27 cellular contexts compared by ENCODE assay signal in the genomic region with DNA sequence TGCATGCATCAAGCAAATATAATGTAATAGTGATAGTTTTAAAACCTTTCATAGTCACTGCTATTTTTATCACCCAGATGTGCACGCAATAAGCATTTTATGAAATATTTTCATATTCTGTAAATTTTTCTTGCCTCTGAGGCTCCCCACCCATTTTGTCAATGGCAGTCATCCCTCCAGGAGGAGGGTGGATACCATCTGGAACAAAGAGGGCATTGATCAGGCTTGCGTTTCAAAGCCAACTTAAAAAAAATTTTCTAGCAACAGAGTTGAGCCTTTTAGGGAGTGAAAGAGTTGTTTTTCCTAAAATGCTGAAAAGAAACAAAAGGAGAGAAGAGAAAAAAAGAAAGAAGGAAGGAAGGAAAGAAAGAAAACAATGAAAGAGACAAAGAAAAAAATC.
DNase-seq lines count a peak whose midpoint lies in the region; ATAC-seq, FAIRE-seq and TF ChIP-seq lines count a peak whose summit lies in the region.
"Had no signal": no experiment of that assay in that cellular context is flagged by ENCODE, and none has a peak within 500 bp of the region (broad histone marks: within the 10 kb centered on the region; RNA-seq: fewer than 3 reads in every experiment).

No MANE protein-coding gene starts in this region.

- H2AFZ ChIP-seq in keratinocyte (ENCODE audit: control insufficient read depth, low read length): peak overlapping the region; percentile 66

- no peak overlapping the region for H3K4me3 ChIP-seq in keratinocyte (ENCODE audit: control insufficient read depth in 2 of 3, extremely low read depth in 1 of 3, insufficient read depth in 2 of 3, low read depth in 1 of 3, low read length in 3 of 3)
- H3K4me3 ChIP-seq: A549, K562, SJCRH30 had no signal

- no peak overlapping the region for H3K27ac ChIP-seq in keratinocyte (ENCODE audit: control insufficient read depth, insufficient read depth, low read length)
- H3K27ac ChIP-seq: A549, SJCRH30 had no signal

- TF ChIP-seq CTCF in keratinocyte (optimal IDR thresholded peaks at IDR 0.05 in 1 of 3, IDR thresholded peaks at IDR 0.05 in 1 of 3, conservative IDR thresholded peaks at IDR 0.05 in 1 of 3; ENCODE audit: extremely low read depth in 1 of 3, insufficient read depth in 2 of 3, low read length in 3 of 3): no peak
- no peak for TF ChIP-seq CTCF in GM10266 (IDR thresholded peaks at IDR 0.05; ENCODE audit: control insufficient read depth, insufficient read depth, low read depth, missing control alignments)

- peaks cover 7% of the 10 kb centered on the region for H3K4me1 ChIP-seq in keratinocyte (ENCODE audit: control insufficient read depth, extremely low read depth, insufficient read depth, low read length)
- H3K4me1 ChIP-seq: A549, SJCRH30 had no signal

- peak; percentile 44 for ATAC-seq in Right ventricle myocardium inferior
- ATAC-seq in left cardiac atrium: no peak
- ATAC-seq in sciatic nerve: peak; percentile 62
- ATAC-seq in HG02623 (IDR thresholded peaks at IDR 0.05; ENCODE audit: unreplicated experiment): no peak
- ATAC-seq: A549; CD8-positive, alpha-beta T cell; K562 had no signal

- FAIRE-seq in keratinocyte (lab: Jason Lieb, UNC): no peak
- FAIRE-seq: A549, GM12891, H54, HTR-8/SVneo, K562 had no signal

- no peaks in the 10 kb centered on the region for H3K9me1 ChIP-seq in keratinocyte (ENCODE audit: control insufficient read depth, extremely low read depth, insufficient read depth, low read length)

- no peak overlapping the region for H3K9ac ChIP-seq in keratinocyte (ENCODE audit: control insufficient read depth, extremely low read depth, insufficient read depth, low read length)

- no peaks in the 10 kb centered on the region for H3K36me3 ChIP-seq in keratinocyte (ENCODE audit: control insufficient read depth in 2 of 2, extremely low read depth in 1 of 2, insufficient read depth in 2 of 2, low read length in 2 of 2)
- H3K36me3 ChIP-seq: SJCRH30 had no signal

- dilution Hi-C loops in keratinocyte (cut with MboI; ENCODE audit: extremely low pct_ligation_motif_present, low sequenced_read_pairs): no loop called here

- no peaks in the 10 kb centered on the region for H4K20me1 ChIP-seq in keratinocyte (ENCODE audit: control insufficient read depth, extremely low read depth, insufficient read depth, low read length)

- no peaks in the 10 kb centered on the region for H3K79me2 ChIP-seq in keratinocyte (ENCODE audit: control insufficient read depth, insufficient read depth, low read length)

- intact Hi-C loops in Right ventricle myocardium inferior (cut with DNase I): no loop called here
- intact Hi-C loops in left cardiac atrium (cut with DNase I): no loop called here
- intact Hi-C loops in sciatic nerve (cut with DNase I): no loop called here

- DNase-seq in Right ventricle myocardium inferior (ENCODE audit: missing footprints) (no peak), left cardiac atrium (no peak), HT-29 (ENCODE audit: low spot score) (peak; percentile 33), keratinocyte (ENCODE audit: low read depth, low spot score) (no peak), sciatic nerve (ENCODE audit: low spot score) (no peak), GM10266 (ENCODE audit: extremely low spot score) (no peak)
- DNase-seq: C1 segment of cervical spinal cord; CD8-positive, alpha-beta T cell; DMS 273 treated with DMSO at 0.1 percent for 48 hours; DMS79; EL; GDM1; Kasumi-1; NCI-H1092 treated with DMSO at 0.1 percent for 48 hours; NCI-H146; NCI-H1930; NCI-H2107; NCI-H446; NCI-H524 treated with DMSO at 0.1 percent for 48 hours; NCI-H774; SJCRH30 had no signal

- H3K27me3 ChIP-seq in keratinocyte (ENCODE audit: control insufficient read depth, extremely low read depth, insufficient read depth, low read length): no peaks in the 10 kb centered on the region
- H3K27me3 ChIP-seq: SJCRH30 had no signal

- no peaks in the 10 kb centered on the region for H3K9me3 ChIP-seq in keratinocyte (ENCODE audit: control insufficient read depth, low read depth, low read length)
- H3K9me3 ChIP-seq: A549 had no signal

- H3K4me2 ChIP-seq in keratinocyte (ENCODE audit: control insufficient read depth, extremely low read depth, insufficient read depth, low read depth, low read length): peak overlapping the region; percentile 4
- H3K4me2 ChIP-seq: A549 had no signal

Comparison
In these comparisons a context has a peak if more than half of its experiments do, and no peak if none do; other contexts are left out.
1. ATAC-seq: peak in Right ventricle myocardium inferior (single experiment) and sciatic nerve (single experiment); none in left cardiac atrium (0 of 2) and HG02623 (single experiment).